24 cellular contexts compared by ENCODE assay signal in the genomic region with DNA sequence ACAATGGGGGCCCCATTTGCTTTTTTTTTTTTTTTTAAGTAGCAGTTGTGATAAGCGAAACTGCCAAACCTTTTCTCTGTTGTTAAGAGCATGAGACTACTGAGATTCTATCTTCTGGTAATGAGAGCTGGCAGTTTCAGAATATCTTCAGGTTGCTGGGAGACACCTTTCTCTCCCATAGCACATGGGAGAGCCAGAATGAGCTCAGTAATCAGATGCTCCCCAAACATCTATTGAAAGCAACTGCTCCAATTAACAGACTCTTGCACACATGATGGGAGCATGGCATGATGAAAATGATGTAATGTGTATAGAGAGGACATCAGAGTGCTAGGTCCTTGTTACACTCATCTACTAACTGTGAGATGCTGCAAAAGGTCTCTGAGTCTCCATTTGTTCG. TPM values are rescaled to one million over a fixed set of nuclear protein-coding genes. Genes with fewer than 3 reads are reported as not detected.
A peak's percentile ranks its signal among the peaks of the same experiment; 100 is the strongest.
DNase-seq lines count a peak whose midpoint lies in the region; ATAC-seq and TF ChIP-seq lines count a peak whose summit lies in the region.
"Had no signal": no experiment of that assay in that cellular context is flagged by ENCODE, and none has a peak within 500 bp of the region (broad histone marks: within the 10 kb centered on the region; RNA-seq: fewer than 3 reads in every experiment).

No MANE protein-coding gene starts in this region.

- no peaks in the 10 kb centered on the region for H3K36me3 ChIP-seq in osteoblast (ENCODE audit: insufficient read depth, low read length)
- H3K36me3 ChIP-seq: HAP-1, heart left ventricle, suprapubic skin, vagina had no signal

- H3K4me1 ChIP-seq in osteoblast (ENCODE audit: insufficient read depth, low read length) = no peaks in the 10 kb centered on the region
- H3K4me1 ChIP-seq: HAP-1, heart left ventricle, suprapubic skin, vagina had no signal

- no peak overlapping the region for H3K27ac ChIP-seq in osteoblast (ENCODE audit: low read depth, low read length)
- H3K27ac ChIP-seq: heart left ventricle, suprapubic skin, vagina had no signal

- H3K27me3 ChIP-seq in osteoblast (ENCODE audit: insufficient read depth, low read length) = no peaks in the 10 kb centered on the region
- H3K27me3 ChIP-seq: heart left ventricle, suprapubic skin, vagina had no signal

- no peak overlapping the region for H3K4me3 Mint-ChIP-seq in stimulated activated memory B cell treated with anti-CD40 and anti-IgM and Interleukin-4, amounts not matched to agents 10 μg/mL and 1 μg/mL and 100 μg/mL, for 72 hours
- H3K4me3 Mint-ChIP-seq: brain, CD14-positive monocyte had no signal

- peak; percentile 4 for DNase-seq in SHP77 treated with DMSO at 0.1 percent for 48 hours (lab: John Stamatoyannopoulos, UW)
- no peak for DNase-seq in SHP77 (lab: John Stamatoyannopoulos, UW)
- DNase-seq in NCI-H2081 treated with DMSO at 0.1 percent for 48 hours (lab: John Stamatoyannopoulos, UW) = peak; percentile 15
- DNase-seq in osteoblast (ENCODE audit: insufficient read length, low spot score, missing footprints) = no peak
- DNase-seq in UCSD-AML1 (lab: John Stamatoyannopoulos, UW; ENCODE audit: unreplicated experiment) = no peak
- DNase-seq: ACHN; activated CD4-positive, alpha-beta T cell treated with anti-CD3 and anti-CD28 coated beads for 4 hours; DMS53; heart left ventricle; NCI-H1048; nucleus accumbens; stimulated activated CD8-positive, alpha-beta memory T cell treated with anti-CD3 and anti-CD28 coated beads, Interleukin-4, amount 100 ng/mL, for 48 hours had no signal

- no peak for TF ChIP-seq CTCF in osteoblast (IDR thresholded peaks at IDR 0.05; ENCODE audit: extremely low read depth, low read depth, low read length)

- no peak overlapping the region for H2AFZ ChIP-seq in osteoblast (ENCODE audit: low read length)

- H3K4me2 ChIP-seq in osteoblast (ENCODE audit: insufficient read depth, low read length) = no peak overlapping the region

- H3K9me3 ChIP-seq in osteoblast (ENCODE audit: low read depth, low read length) = no peaks in the 10 kb centered on the region
- H3K9me3 ChIP-seq: HAP-1, suprapubic skin, vagina had no signal

- H3K4me3 ChIP-seq in osteoblast (ENCODE audit: insufficient read depth, low read length) = no peak overlapping the region
- H3K4me3 ChIP-seq: HAP-1, heart left ventricle, lung, suprapubic skin, vagina had no signal

- H3K27me3 Mint-ChIP-seq in stimulated activated memory B cell treated with anti-CD40 and anti-IgM and Interleukin-4, amounts not matched to agents 10 μg/mL and 1 μg/mL and 100 μg/mL, for 72 hours = no peaks in the 10 kb centered on the region

- H4K20me1 ChIP-seq in osteoblast (ENCODE audit: insufficient read depth, low read length) = no peaks in the 10 kb centered on the region

- H3K9me3 Mint-ChIP-seq in stimulated activated memory B cell treated with anti-CD40 and anti-IgM and Interleukin-4, amounts not matched to agents 10 μg/mL and 1 μg/mL and 100 μg/mL, for 72 hours = peaks cover 9% of the 10 kb centered on the region

- no peaks in the 10 kb centered on the region for H3K79me2 ChIP-seq in osteoblast (ENCODE audit: insufficient read depth, low read length)

- H3K36me3 Mint-ChIP-seq in stimulated activated memory B cell treated with anti-CD40 and anti-IgM and Interleukin-4, amounts not matched to agents 10 μg/mL and 1 μg/mL and 100 μg/mL, for 72 hours = no peaks in the 10 kb centered on the region
- H3K36me3 Mint-ChIP-seq: CD14-positive monocyte had no signal

- H3K4me1 Mint-ChIP-seq in stimulated activated memory B cell treated with anti-CD40 and anti-IgM and Interleukin-4, amounts not matched to agents 10 μg/mL and 1 μg/mL and 100 μg/mL, for 72 hours = no peaks in the 10 kb centered on the region
- H3K4me1 Mint-ChIP-seq: brain, CD14-positive monocyte had no signal

- no peak overlapping the region for H3K27ac Mint-ChIP-seq in stimulated activated memory B cell treated with anti-CD40 and anti-IgM and Interleukin-4, amounts not matched to agents 10 μg/mL and 1 μg/mL and 100 μg/mL, for 72 hours
- H3K27ac Mint-ChIP-seq: activated T-helper 2 cell treated with anti-CD3 and anti-CD28 coated beads, Interferon-gamma antibody, Interleukin-2, Interleukin-4, amounts not matched to agents 10 μg/mL and 5 μg/mL and 100 μg/mL, durations not matched to agents 14 hours and 24 hours and 36 hours had no signal

- ATAC-seq in HG02973 (IDR thresholded peaks at IDR 0.05; ENCODE audit: unreplicated experiment) = peak; percentile 59
- ATAC-seq in stimulated activated memory B cell treated with anti-CD40 and anti-IgM and Interleukin-4, amounts not matched to agents 10 μg/mL and 1 μg/mL and 100 μg/mL, for 72 hours = no peak
- ATAC-seq in HG02610 (IDR thresholded peaks at IDR 0.05; ENCODE audit: unreplicated experiment) = no peak
- ATAC-seq: heart left ventricle had no signal

RNA-seq across cellular contexts. Expression of a gene that starts 18.8 kb away (rescaled TPM):
- not detected in 2 replicates for total RNA-seq in osteoblast
- total RNA-seq: activated T-helper 2 cell treated with anti-CD3 and anti-CD28 coated beads, Interferon-gamma antibody, Interleukin-2, Interleukin-4, amounts not matched to agents 10 μg/mL and 5 μg/mL and 100 μg/mL, durations not matched to agents 14 hours and 24 hours and 36 hours; fibroblast of lung; NCI-H460 had no signal

Comparison
In these comparisons a context has a peak if more than half of its experiments do, and no peak if none do; other contexts are left out.
1. DNase-seq: peak in SHP77 treated with DMSO at 0.1 percent for 48 hours (single experiment) and NCI-H2081 treated with DMSO at 0.1 percent for 48 hours (single experiment); none in SHP77 (0 of 2), osteoblast (single experiment) and UCSD-AML1 (single experiment).